In the genomic region with DNA sequence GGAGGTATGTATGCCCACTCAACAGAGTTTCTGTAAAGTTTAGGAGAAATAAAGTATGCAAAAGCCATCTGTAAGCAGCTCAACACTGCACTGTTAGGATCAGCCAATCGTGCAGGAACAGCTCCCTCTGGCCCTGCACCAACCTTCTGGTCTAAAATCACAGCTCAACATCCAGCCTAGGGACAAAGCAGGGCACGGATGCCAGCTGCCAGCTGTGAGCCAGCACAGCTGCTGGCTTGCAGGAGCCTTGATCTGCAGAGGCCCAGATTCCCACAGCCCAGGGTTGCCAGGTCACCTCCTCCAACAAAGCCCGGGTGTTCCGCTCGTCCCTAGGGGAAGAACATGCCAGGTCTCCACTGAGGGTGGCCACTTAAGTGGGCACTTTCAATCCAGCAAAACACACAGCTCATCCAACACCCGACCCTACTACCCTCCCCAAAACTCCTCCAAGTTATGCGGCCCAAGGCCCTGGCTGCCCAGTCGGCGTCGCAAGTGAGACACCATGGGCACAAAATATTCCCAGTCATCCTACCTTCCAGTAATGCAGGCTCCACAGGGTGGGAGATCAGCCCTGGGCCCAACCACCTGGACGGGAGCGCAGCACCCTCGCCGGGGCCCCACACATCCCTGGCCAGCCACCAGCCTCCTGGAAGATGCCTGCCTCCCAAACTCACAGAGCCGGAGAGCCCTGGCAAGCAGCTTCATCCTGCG, we compare ENCODE assay signal across 8 cellular contexts. TPM values are rescaled to one million over a fixed set of nuclear protein-coding genes. Genes with fewer than 3 reads are reported as not detected.
DNase-seq lines count a peak whose midpoint lies in the region; ATAC-seq and TF ChIP-seq lines count a peak whose summit lies in the region.
"Had no signal": no experiment of that assay in that cellular context is flagged by ENCODE, and none has a peak within 500 bp of the region (broad histone marks: within the 10 kb centered on the region; RNA-seq: fewer than 3 reads in every experiment).

No MANE protein-coding gene starts in this region.

- no peak for TF ChIP-seq CTCF in thyroid gland (IDR thresholded peaks at IDR 0.05)

- no peak overlapping the region for H3K4me3 Mint-ChIP-seq in dendritic cell treated with granulocyte-macrophage colony-stimulating factor and Interleukin-4, amounts not matched to agents 40 ng/mL and 50 ng/mL, for 4 days
- H3K4me3 Mint-ChIP-seq in CD8-positive, alpha-beta memory T cell: no peak overlapping the region

- H3K9me3 ChIP-seq in thyroid gland: no peaks in the 10 kb centered on the region
- no peaks in the 10 kb centered on the region for H3K9me3 ChIP-seq in CD8-positive, alpha-beta memory T cell (ENCODE audit: low read length)

- no peaks in the 10 kb centered on the region for H3K27me3 Mint-ChIP-seq in dendritic cell treated with granulocyte-macrophage colony-stimulating factor and Interleukin-4, amounts not matched to agents 40 ng/mL and 50 ng/mL, for 4 days
- no peaks in the 10 kb centered on the region for H3K27me3 Mint-ChIP-seq in CD8-positive, alpha-beta memory T cell

- H3K27me3 ChIP-seq in thyroid gland: no peaks in the 10 kb centered on the region
- no peaks in the 10 kb centered on the region for H3K27me3 ChIP-seq in CD8-positive, alpha-beta memory T cell (ENCODE audit: insufficient read depth, low read length, poor library complexity, severe bottlenecking)

- peaks cover 8% of the 10 kb centered on the region for H3K9me3 Mint-ChIP-seq in dendritic cell treated with granulocyte-macrophage colony-stimulating factor and Interleukin-4, amounts not matched to agents 40 ng/mL and 50 ng/mL, for 4 days
- H3K9me3 Mint-ChIP-seq in CD8-positive, alpha-beta memory T cell: peaks cover 0 to 1% (median 0%) of the 10 kb centered on the region in 5 donors

- 38 to 51% methylated on average over 8 to 9 of the region's 16 CpGs for WGBS in thyroid gland, 2 donors

- no peak overlapping the region for H3K27ac ChIP-seq in thyroid gland
- no peak overlapping the region for H3K27ac ChIP-seq in CD8-positive, alpha-beta memory T cell (ENCODE audit: low read depth, low read length)

- no peaks in the 10 kb centered on the region for H3K36me3 Mint-ChIP-seq in dendritic cell treated with granulocyte-macrophage colony-stimulating factor and Interleukin-4, amounts not matched to agents 40 ng/mL and 50 ng/mL, for 4 days (ENCODE audit: low read depth)
- no peaks in the 10 kb centered on the region for H3K36me3 Mint-ChIP-seq in CD8-positive, alpha-beta memory T cell

- CTCF ChIA-PET in CD8-positive, alpha-beta memory T cell (lab: Charles Lee): interaction anchor here (1.1 to 2.1 kb wide), 4 partner anchors 19 to 139 kb away, joined by 4 to 9 read pairs (median 5); no protein-coding TSS in a partner anchor

- intact Hi-C loops in dendritic cell treated with granulocyte-macrophage colony-stimulating factor and Interleukin-4, amounts not matched to agents 40 ng/mL and 50 ng/mL, for 4 days (cut with micrococcal nuclease): no loop called here
- intact Hi-C loops in left colon (cut with DNase I, micrococcal nuclease): no loop called here
- intact Hi-C loops in thyroid gland (cut with DNase I): no loop called here

- no peak for TF ChIP-seq POLR2A in thyroid gland (IDR thresholded peaks at IDR 0.05)

- peaks cover 14 to 17% of the 10 kb centered on the region in 2 donors for H3K4me1 ChIP-seq in thyroid gland
- H3K4me1 ChIP-seq in CD8-positive, alpha-beta memory T cell (ENCODE audit: insufficient read depth, low read length): no peaks in the 10 kb centered on the region

- DNase-seq in NCI-H2029 (lab: John Stamatoyannopoulos, UW) (peak; percentile 36), left colon (no peak), thyroid gland (peak; percentile 74 to 77)
- DNase-seq in CD8-positive, alpha-beta memory T cell: no peak
- DNase-seq: NCI-H1048 had no signal

- peak overlapping the region; percentile 25 for H3K27ac Mint-ChIP-seq in dendritic cell treated with granulocyte-macrophage colony-stimulating factor and Interleukin-4, amounts not matched to agents 40 ng/mL and 50 ng/mL, for 4 days
- no peak overlapping the region for H3K27ac Mint-ChIP-seq in CD8-positive, alpha-beta memory T cell

- peak; percentile 22 for ATAC-seq in left colon
- ATAC-seq in GM18867 (IDR thresholded peaks at IDR 0.05; ENCODE audit: unreplicated experiment): no peak
- no peak for ATAC-seq in HG02798 (IDR thresholded peaks at IDR 0.05; ENCODE audit: poor library complexity, unreplicated experiment)

- H3K4me1 Mint-ChIP-seq in dendritic cell treated with granulocyte-macrophage colony-stimulating factor and Interleukin-4, amounts not matched to agents 40 ng/mL and 50 ng/mL, for 4 days (ENCODE audit: low read depth): peaks cover 6% of the 10 kb centered on the region
- no peaks in the 10 kb centered on the region for H3K4me1 Mint-ChIP-seq in CD8-positive, alpha-beta memory T cell

- POLR2A ChIA-PET in CD8-positive, alpha-beta memory T cell (lab: Charles Lee): no interaction called here

- H3K36me3 ChIP-seq in thyroid gland: no peaks in the 10 kb centered on the region
- no peaks in the 10 kb centered on the region for H3K36me3 ChIP-seq in CD8-positive, alpha-beta memory T cell (ENCODE audit: insufficient read depth, low read length)

- H3K4me3 ChIP-seq in thyroid gland (replicated peaks in 1 of 3): no peak overlapping the region
- no peak overlapping the region for H3K4me3 ChIP-seq in CD8-positive, alpha-beta memory T cell (ENCODE audit: low read length)

RNA-seq across cellular contexts. Expression of a gene that starts 8.4 kb away (rescaled TPM):
- total RNA-seq in left colon (10 to 100 TPM; 50.4 to 58.0 TPM), thyroid gland (10 to 100 TPM in 1 of 4 donors, 1 to 10 TPM in 3; 3.7 to 13.4 (median 6.3) TPM)
- 100 to 1,000 TPM; 109 TPM for total RNA-seq in CD8-positive, alpha-beta memory T cell
- polyA plus RNA-seq in CD8-positive, alpha-beta memory T cell: 10.0 TPM

RNA-seq across cellular contexts. Expression of a gene that starts 34.6 kb away (rescaled TPM):
- 10 to 100 TPM; 29.4 to 34.0 TPM for total RNA-seq in left colon
- total RNA-seq in thyroid gland: not detected
- under 1 TPM; 0.18 to 0.35 TPM for total RNA-seq in CD8-positive, alpha-beta memory T cell
- polyA plus RNA-seq in CD8-positive, alpha-beta memory T cell: not detected

RNA-seq across cellular contexts. Expression of a gene that starts 39.5 kb away (rescaled TPM):
- total RNA-seq in left colon (100 to 1,000 TPM; 100 to 152 TPM), thyroid gland (1 to 10 TPM in 1 of 4 donors, under 1 TPM in 1, not detected in 2; 0.67 to 5.2 TPM)
- under 1 TPM; 0.28 to 0.60 TPM for total RNA-seq in CD8-positive, alpha-beta memory T cell
- polyA plus RNA-seq in CD8-positive, alpha-beta memory T cell: 0.48 TPM

Comparison
In these comparisons a context has a peak if more than half of its experiments do, and no peak if none do; other contexts are left out.
1. DNase-seq: peak in NCI-H2029 (single experiment) and thyroid gland (2 of 2); none in left colon (0 of 2) and CD8-positive, alpha-beta memory T cell (0 of 5).
2. RNA of a gene that starts 34.6 kb away (total RNA-seq): 29.4 to 34.0 TPM in left colon; 0.18 to 0.35 TPM in CD8-positive, alpha-beta memory T cell and not detected in thyroid gland; every median in the first group is over 10 times any median in the second.
3. RNA of a gene that starts 39.5 kb away (total RNA-seq): 100 to 152 TPM in left colon; 0.67 to 5.2 TPM in thyroid gland and 0.28 to 0.60 TPM in CD8-positive, alpha-beta memory T cell; every median in the first group is over 10 times any median in the second.